1 cellular context compared by ENCODE assay signal in the genomic region with DNA sequence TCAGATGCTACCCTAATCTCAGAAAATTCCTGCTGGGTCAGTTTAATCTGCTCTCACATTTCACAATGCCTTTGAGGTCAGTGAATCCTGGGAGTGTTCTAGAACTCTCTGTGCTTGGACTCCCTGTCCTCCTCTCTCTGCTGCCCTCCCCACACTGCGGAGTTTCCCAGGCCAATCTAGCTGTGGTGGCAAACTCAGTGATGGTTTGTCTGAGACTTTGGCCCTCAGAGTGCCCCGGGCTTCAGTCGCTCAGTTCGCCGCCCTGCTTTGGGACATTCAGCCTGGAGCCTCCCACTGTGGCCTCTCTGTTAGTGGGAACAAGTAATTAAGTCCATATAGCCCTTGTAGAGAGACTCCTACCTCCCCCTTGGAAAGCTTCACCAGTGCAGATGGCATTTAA.
TF ChIP-seq lines count a peak whose summit lies in the region.

No MANE protein-coding gene starts in this region.

TF ChIP-seq in HepG2, 621 proteins besides CTCF, POLR2A, EP300 and RAD21:
- no peak for TF ChIP-seq SMAD9 (CRISPR knock-in tag; IDR thresholded peaks at IDR 0.05)
- TF ChIP-seq AGO1 (IDR thresholded peaks at IDR 0.05; ENCODE audit: low read depth, low read length, poor library complexity, severe bottlenecking), result no peak
- TF ChIP-seq, protein P1, sequence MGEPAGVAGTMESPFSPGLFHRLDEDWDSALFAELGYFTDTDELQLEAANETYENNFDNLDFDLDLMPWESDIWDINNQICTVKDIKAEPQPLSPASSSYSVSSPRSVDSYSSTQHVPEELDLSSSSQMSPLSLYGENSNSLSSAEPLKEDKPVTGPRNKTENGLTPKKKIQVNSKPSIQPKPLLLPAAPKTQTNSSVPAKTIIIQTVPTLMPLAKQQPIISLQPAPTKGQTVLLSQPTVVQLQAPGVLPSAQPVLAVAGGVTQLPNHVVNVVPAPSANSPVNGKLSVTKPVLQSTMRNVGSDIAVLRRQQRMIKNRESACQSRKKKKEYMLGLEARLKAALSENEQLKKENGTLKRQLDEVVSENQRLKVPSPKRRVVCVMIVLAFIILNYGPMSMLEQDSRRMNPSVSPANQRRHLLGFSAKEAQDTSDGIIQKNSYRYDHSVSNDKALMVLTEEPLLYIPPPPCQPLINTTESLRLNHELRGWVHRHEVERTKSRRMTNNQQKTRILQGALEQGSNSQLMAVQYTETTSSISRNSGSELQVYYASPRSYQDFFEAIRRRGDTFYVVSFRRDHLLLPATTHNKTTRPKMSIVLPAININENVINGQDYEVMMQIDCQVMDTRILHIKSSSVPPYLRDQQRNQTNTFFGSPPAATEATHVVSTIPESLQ (CRISPR knock-in tag; conservative IDR thresholded peaks at IDR 0.05), result no peak
- TF ChIP-seq FOSL2 (CRISPR knock-in tag; IDR thresholded peaks at IDR 0.05), result no peak
- TF ChIP-seq, protein P2, sequence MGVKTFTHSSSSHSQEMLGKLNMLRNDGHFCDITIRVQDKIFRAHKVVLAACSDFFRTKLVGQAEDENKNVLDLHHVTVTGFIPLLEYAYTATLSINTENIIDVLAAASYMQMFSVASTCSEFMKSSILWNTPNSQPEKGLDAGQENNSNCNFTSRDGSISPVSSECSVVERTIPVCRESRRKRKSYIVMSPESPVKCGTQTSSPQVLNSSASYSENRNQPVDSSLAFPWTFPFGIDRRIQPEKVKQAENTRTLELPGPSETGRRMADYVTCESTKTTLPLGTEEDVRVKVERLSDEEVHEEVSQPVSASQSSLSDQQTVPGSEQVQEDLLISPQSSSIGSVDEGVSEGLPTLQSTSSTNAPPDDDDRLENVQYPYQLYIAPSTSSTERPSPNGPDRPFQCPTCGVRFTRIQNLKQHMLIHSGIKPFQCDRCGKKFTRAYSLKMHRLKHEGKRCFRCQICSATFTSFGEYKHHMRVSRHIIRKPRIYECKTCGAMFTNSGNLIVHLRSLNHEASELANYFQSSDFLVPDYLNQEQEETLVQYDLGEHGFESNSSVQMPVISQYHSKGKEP (CRISPR knock-in tag; IDR thresholded peaks at IDR 0.05), result no peak
- no peak for TF ChIP-seq ZNF780A (CRISPR knock-in tag; IDR thresholded peaks at IDR 0.05)
- TF ChIP-seq, protein P3, sequence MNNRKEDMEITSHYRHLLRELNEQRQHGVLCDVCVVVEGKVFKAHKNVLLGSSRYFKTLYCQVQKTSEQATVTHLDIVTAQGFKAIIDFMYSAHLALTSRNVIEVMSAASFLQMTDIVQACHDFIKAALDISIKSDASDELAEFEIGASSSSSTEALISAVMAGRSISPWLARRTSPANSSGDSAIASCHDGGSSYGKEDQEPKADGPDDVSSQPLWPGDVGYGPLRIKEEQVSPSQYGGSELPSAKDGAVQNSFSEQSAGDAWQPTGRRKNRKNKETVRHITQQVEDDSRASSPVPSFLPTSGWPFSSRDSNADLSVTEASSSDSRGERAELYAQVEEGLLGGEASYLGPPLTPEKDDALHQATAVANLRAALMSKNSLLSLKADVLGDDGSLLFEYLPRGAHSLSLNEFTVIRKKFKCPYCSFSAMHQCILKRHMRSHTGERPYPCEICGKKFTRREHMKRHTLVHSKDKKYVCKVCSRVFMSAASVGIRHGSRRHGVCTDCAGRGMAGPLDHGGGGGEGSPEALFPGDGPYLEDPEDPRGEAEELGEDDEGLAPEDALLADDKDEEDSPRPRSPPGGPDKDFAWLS (CRISPR knock-in tag; IDR thresholded peaks at IDR 0.05; ENCODE audit: borderline replicate concordance), result no peak
- TF ChIP-seq NONO (IDR thresholded peaks at IDR 0.05), result no peak
- TF ChIP-seq NONO (CRISPR knock-in tag; conservative IDR thresholded peaks at IDR 0.05), result no peak
- TF ChIP-seq ZNF354B (CRISPR knock-in tag; IDR thresholded peaks at IDR 0.05), result no peak
- TF ChIP-seq ZNF296 (CRISPR knock-in tag; conservative IDR thresholded peaks at IDR 0.05), result no peak
- no peak for TF ChIP-seq ZNF510 (CRISPR knock-in tag; IDR thresholded peaks at IDR 0.05; ENCODE audit: low read depth)
- TF ChIP-seq ZNF773 (CRISPR knock-in tag; IDR thresholded peaks at IDR 0.05; ENCODE audit: borderline replicate concordance), result no peak
- no peak for TF ChIP-seq NFIC (IDR thresholded peaks at IDR 0.05; ENCODE audit: low read length)
- no peak for TF ChIP-seq HIVEP1 (CRISPR knock-in tag; IDR thresholded peaks at IDR 0.05)
- no peak for TF ChIP-seq HOXA5 (CRISPR knock-in tag; IDR thresholded peaks at IDR 0.05)
- no peak for TF ChIP-seq GTF3A (CRISPR knock-in tag; conservative IDR thresholded peaks at IDR 0.05)
- no peak for TF ChIP-seq ZNF343 (CRISPR knock-in tag; IDR thresholded peaks at IDR 0.05)
- TF ChIP-seq ARNTL (CRISPR knock-in tag; IDR thresholded peaks at IDR 0.05), result no peak
- no peak for TF ChIP-seq CREM (IDR thresholded peaks at IDR 0.05)
- TF ChIP-seq CREM (CRISPR knock-in tag; IDR thresholded peaks at IDR 0.05), result no peak
